8 cellular contexts compared by ENCODE assay signal in genomic region chr3:111859974-111860859, GRCh38.
DNase-seq lines count a peak whose midpoint lies in the region; ATAC-seq and TF ChIP-seq lines count a peak whose summit lies in the region.

No MANE protein-coding gene starts in this region.

- H3K9me3 Mint-ChIP-seq in stimulated activated effector memory CD8-positive, alpha-beta T cell treated with anti-CD3 and anti-CD28 coated beads, Interleukin-12 subunit alpha, Interleukin-12 subunit beta, amount 100 ng/mL, for 72 hours = no peaks in the 10 kb centered on the region

- H3K4me1 ChIP-seq in mucosa of rectum (ENCODE audit: control insufficient read depth in 2 of 2, insufficient read depth in 2 of 2, low read length in 2 of 2) = peaks cover 3 to 5% of the 10 kb centered on the region in 2 donors

- H3K4me3 Mint-ChIP-seq in stimulated activated effector memory CD8-positive, alpha-beta T cell treated with anti-CD3 and anti-CD28 coated beads, Interleukin-12 subunit alpha, Interleukin-12 subunit beta, amount 100 ng/mL, for 72 hours = peak overlapping the region; percentile 90

- peak overlapping the region; percentile 80 to 83 for H3K4me3 ChIP-seq in mucosa of rectum (ENCODE audit: low read length in 2 of 2)

- ATAC-seq in GM19467 (IDR thresholded peaks at IDR 0.05; ENCODE audit: unreplicated experiment) = peak; percentile 92
- ATAC-seq in HG03571 (IDR thresholded peaks at IDR 0.05; ENCODE audit: unreplicated experiment) = peak; percentile 89
- ATAC-seq in stimulated activated effector memory CD8-positive, alpha-beta T cell treated with anti-CD3 and anti-CD28 coated beads, Interleukin-12 subunit alpha, Interleukin-12 subunit beta, amount 100 ng/mL, for 72 hours = peak; percentile 72

- peak overlapping the region; percentile 81 to 82 for H3K27ac ChIP-seq in mucosa of rectum (ENCODE audit: low read depth in 2 of 2, low read length in 2 of 2)

- no peak for TF ChIP-seq POLR2A in erythroblast (IDR thresholded peaks at IDR 0.05; ENCODE audit: low read length)

- peaks cover 11% of the 10 kb centered on the region for H3K4me1 Mint-ChIP-seq in stimulated activated effector memory CD8-positive, alpha-beta T cell treated with anti-CD3 and anti-CD28 coated beads, Interleukin-12 subunit alpha, Interleukin-12 subunit beta, amount 100 ng/mL, for 72 hours

- peak; percentile 90 for DNase-seq in COR-L47 (lab: John Stamatoyannopoulos, UW)
- peak; percentile 61 for DNase-seq in NOMO-1 treated with DMSO at 0.1 percent for 48 hours (lab: John Stamatoyannopoulos, UW; ENCODE audit: unreplicated experiment)
- DNase-seq in activated T-cell treated with anti-CD3 and anti-CD28 coated beads for 24 hours (ENCODE audit: low read depth) = peak; percentile 26
- peak; percentile 32 to 46 for DNase-seq in erythroblast (lab: John Stamatoyannopoulos, UW)
- DNase-seq in stimulated activated effector memory CD8-positive, alpha-beta T cell treated with anti-CD3 and anti-CD28 coated beads, Interleukin-12 subunit alpha, Interleukin-12 subunit beta, amount 100 ng/mL, for 72 hours (ENCODE audit: low spot score in 2 of 2) = peak; percentile 27 to 82

- H3K9ac ChIP-seq in mucosa of rectum (ENCODE audit: low read depth in 1 of 2, low read length in 2 of 2) = peak overlapping the region; percentile 52 to 66

- peaks cover 0 to 3% of the 10 kb centered on the region in 2 donors for H3K27me3 ChIP-seq in mucosa of rectum (ENCODE audit: control insufficient read depth in 2 of 2, insufficient read depth in 2 of 2, low read length in 2 of 2)

- no peaks in the 10 kb centered on the region for H3K36me3 Mint-ChIP-seq in stimulated activated effector memory CD8-positive, alpha-beta T cell treated with anti-CD3 and anti-CD28 coated beads, Interleukin-12 subunit alpha, Interleukin-12 subunit beta, amount 100 ng/mL, for 72 hours

- peak overlapping the region; percentile 69 for H3K27ac Mint-ChIP-seq in stimulated activated effector memory CD8-positive, alpha-beta T cell treated with anti-CD3 and anti-CD28 coated beads, Interleukin-12 subunit alpha, Interleukin-12 subunit beta, amount 100 ng/mL, for 72 hours

- no peaks in the 10 kb centered on the region for H3K9me3 ChIP-seq in mucosa of rectum (ENCODE audit: control insufficient read depth in 2 of 2, low read length in 2 of 2)

- H3K36me3 ChIP-seq in mucosa of rectum (ENCODE audit: control insufficient read depth in 2 of 2, insufficient read depth in 2 of 2, low read length in 2 of 2) = no peaks in the 10 kb centered on the region

Comparison
In these comparisons a context has a peak if more than half of its experiments do, and no peak if none do; other contexts are left out.
1. Peak in every context shown above with its lines: DNase-seq, ATAC-seq, H3K4me3 ChIP-seq and H3K27ac ChIP-seq.
2. DNase-seq: peak in every context shown above with its lines; median percentile 90 in COR-L47; 61 in NOMO-1 treated with DMSO at 0.1 percent for 48 hours; 54 in stimulated activated effector memory CD8-positive, alpha-beta T cell treated with anti-CD3 and anti-CD28 coated beads, Interleukin-12 subunit alpha, Interleukin-12 subunit beta, amount 100 ng/mL, for 72 hours; 39 in erythroblast; 26 in activated T-cell treated with anti-CD3 and anti-CD28 coated beads for 24 hours.